In genomic region chr19:46551175-46551574, GRCh38 we compare ENCODE assay signal across 1 cellular context.
TF ChIP-seq lines count a peak whose summit lies in the region.

No MANE protein-coding gene starts in this region.

TF ChIP-seq in HepG2, 621 proteins besides CTCF, POLR2A, EP300 and RAD21:
- TF ChIP-seq ZNF737 (CRISPR knock-in tag; IDR thresholded peaks at IDR 0.05; ENCODE audit: borderline replicate concordance) (no peak), SRF (IDR thresholded peaks at IDR 0.05; ENCODE audit: low read depth, low read length) (no peak), DPF2 (CRISPR knock-in tag; IDR thresholded peaks at IDR 0.05; ENCODE audit: borderline replicate concordance, low read depth) (no peak), KLF6 (CRISPR knock-in tag; IDR thresholded peaks at IDR 0.05) (no peak)
